10 cellular contexts compared by ENCODE assay signal in genomic region chr4:53015681-53016080, GRCh38.
DNase-seq lines count a peak whose midpoint lies in the region; ATAC-seq and TF ChIP-seq lines count a peak whose summit lies in the region.
"Had no signal": no experiment of that assay in that cellular context is flagged by ENCODE, and none has a peak within 500 bp of the region (broad histone marks: within the 10 kb centered on the region; RNA-seq: fewer than 3 reads in every experiment).

No MANE protein-coding gene starts in this region.

- no peak overlapping the region for H3K4me3 ChIP-seq in dorsolateral prefrontal cortex

- H3K4me1 Mint-ChIP-seq in nephron progenitor cell, result peaks cover 85% of the 10 kb centered on the region

- H3K36me3 Mint-ChIP-seq in nephron progenitor cell (ENCODE audit: low read depth), result no peaks in the 10 kb centered on the region

- DNase-seq in stimulated activated CD4-positive, alpha-beta T cell treated with anti-CD3 and anti-CD28 coated beads, Interleukin-2, amount 100 ng/mL, for 48 hours, result peak; percentile 6 to 13
- DNase-seq in stimulated activated CD4-positive, alpha-beta T cell treated with anti-CD3 and anti-CD28 coated beads, Interleukin-4, amount 100 ng/mL, for 24 hours, result no peak
- DNase-seq in NCI-H748 treated with DMSO at 0.1 percent for 48 hours (lab: John Stamatoyannopoulos, UW) (peak; percentile 57), dorsolateral prefrontal cortex (peak in 2 of 10 donors; percentile 9 to 28), nephron progenitor cell (peak; percentile 57), omental fat pad (ENCODE audit: low spot score) (no peak), KG1 (lab: John Stamatoyannopoulos, UW) (no peak)

- ATAC-seq in omental fat pad (ENCODE audit: low FRiP score) (no peak), HG02840 (IDR thresholded peaks at IDR 0.05; ENCODE audit: low FRiP score, unreplicated experiment) (no peak)

- no peaks in the 10 kb centered on the region for H3K27me3 ChIP-seq in dorsolateral prefrontal cortex

- H3K27ac Mint-ChIP-seq in nephron progenitor cell, result no peak overlapping the region
- H3K27ac Mint-ChIP-seq: stimulated activated naive CD8-positive, alpha-beta T cell treated with anti-CD3 and anti-CD28 coated beads, Interleukin-15, Interleukin-2, amounts not matched to agents 100 ng/mL and 50 ng/mL, for 24 hours had no signal

- no peak overlapping the region for H3K4me3 Mint-ChIP-seq in nephron progenitor cell
- H3K4me3 Mint-ChIP-seq: central memory CD8-positive, alpha-beta T cell; stimulated activated naive CD8-positive, alpha-beta T cell treated with anti-CD3 and anti-CD28 coated beads, Interleukin-15, Interleukin-2, amounts not matched to agents 100 ng/mL and 50 ng/mL, for 24 hours had no signal

- no peak overlapping the region for H3K27ac ChIP-seq in dorsolateral prefrontal cortex

- intact Hi-C loops in dorsolateral prefrontal cortex (cut with DNase I), result loop anchor here (5.0 to 10.0 kb wide), 3 partner anchors 909 to 1219 kb away; no protein-coding TSS in a partner anchor

- H3K27me3 Mint-ChIP-seq in nephron progenitor cell (ENCODE audit: low read depth, poor library complexity), result no peaks in the 10 kb centered on the region
- H3K27me3 Mint-ChIP-seq: central memory CD8-positive, alpha-beta T cell; stimulated activated naive CD8-positive, alpha-beta T cell treated with anti-CD3 and anti-CD28 coated beads, Interleukin-15, Interleukin-2, amounts not matched to agents 100 ng/mL and 50 ng/mL, for 24 hours had no signal

- no peaks in the 10 kb centered on the region for H3K9me3 Mint-ChIP-seq in nephron progenitor cell
- H3K9me3 Mint-ChIP-seq: central memory CD8-positive, alpha-beta T cell; stimulated activated naive CD8-positive, alpha-beta T cell treated with anti-CD3 and anti-CD28 coated beads, Interleukin-15, Interleukin-2, amounts not matched to agents 100 ng/mL and 50 ng/mL, for 24 hours had no signal

- TF ChIP-seq CTCF in dorsolateral prefrontal cortex (IDR thresholded peaks at IDR 0.05 in 54 of 56, conservative IDR thresholded peaks at IDR 0.05 in 2 of 56; ENCODE audit: low read depth in 1 of 56, partially characterized antibody in 56 of 56) (peak; percentile 26 to 76 (median 62)), nephron progenitor cell (IDR thresholded peaks at IDR 0.05) (peak; percentile 86), omental fat pad (IDR thresholded peaks at IDR 0.05) (no peak)

Comparison
In these comparisons a context has a peak if more than half of its experiments do, and no peak if none do; other contexts are left out.
1. DNase-seq: peak in stimulated activated CD4-positive, alpha-beta T cell treated with anti-CD3 and anti-CD28 coated beads, Interleukin-2, amount 100 ng/mL, for 48 hours (2 of 2), NCI-H748 treated with DMSO at 0.1 percent for 48 hours (single experiment) and nephron progenitor cell (single experiment); none in stimulated activated CD4-positive, alpha-beta T cell treated with anti-CD3 and anti-CD28 coated beads, Interleukin-4, amount 100 ng/mL, for 24 hours (single experiment), omental fat pad (single experiment) and KG1 (single experiment).
2. CTCF ChIP-seq: peak in dorsolateral prefrontal cortex (56 of 56) and nephron progenitor cell (single experiment); none in omental fat pad (0 of 3).